1 cellular context compared by ENCODE assay signal in genomic region chr10:102716900-102717565, GRCh38.
TF ChIP-seq lines count a peak whose summit lies in the region.

No MANE protein-coding gene starts in this region.

TF ChIP-seq in HEK293T, 16 proteins besides CTCF, POLR2A, EP300 and RAD21:
- peak; percentile 94 for TF ChIP-seq ZNF384 (IDR thresholded peaks at IDR 0.05)
